Comparison of ENCODE assay signal across 9 cellular contexts in genomic region chr1:161198206-161198876, GRCh38. TPM values are rescaled to one million over a fixed set of nuclear protein-coding genes. Genes with fewer than 3 reads are reported as not detected.
DNase-seq lines count a peak whose midpoint lies in the region; ATAC-seq, FAIRE-seq and TF ChIP-seq lines count a peak whose summit lies in the region.
"Had no signal": no experiment of that assay in that cellular context is flagged by ENCODE, and none has a peak within 500 bp of the region (broad histone marks: within the 10 kb centered on the region; RNA-seq: fewer than 3 reads in every experiment).

No MANE protein-coding gene starts in this region.

- no peaks in the 10 kb centered on the region for H3K27me3 ChIP-seq in body of pancreas
- no peaks in the 10 kb centered on the region for H3K27me3 ChIP-seq in thoracic aorta (replicated peaks; ENCODE audit: insufficient read depth)
- H3K27me3 ChIP-seq: neutrophil had no signal

- 21 to 39% methylated on average over 6 to 20 of the region's 20 CpGs for WGBS in body of pancreas, 2 donors

- DNase-seq in NCI-H2107 treated with DMSO at 0.1 percent for 48 hours (lab: John Stamatoyannopoulos, UW; ENCODE audit: unreplicated experiment) = peak; percentile 48
- DNase-seq in NCI-H2107 (lab: John Stamatoyannopoulos, UW) = no peak
- DNase-seq in body of pancreas = no peak
- DNase-seq in islet precursor cell = peak; percentile 82
- no peak for DNase-seq in thoracic aorta (ENCODE audit: low spot score)
- no peak for DNase-seq in H54 (ENCODE audit: insufficient read length, low spot score)
- DNase-seq in SIG-M5 (lab: John Stamatoyannopoulos, UW) = no peak

- TF ChIP-seq CTCF in body of pancreas (IDR thresholded peaks at IDR 0.05) (no peak), thoracic aorta (IDR thresholded peaks at IDR 0.05) (no peak)

- intact Hi-C loops in body of pancreas (cut with DNase I) = no loop called here

- H3K4me1 ChIP-seq in body of pancreas (peaks cover 18% of the 10 kb centered on the region), thoracic aorta (ENCODE audit: control insufficient read depth in 1 of 2, low read depth in 2 of 2) (peaks cover 8 to 30% of the 10 kb centered on the region in 2 donors)

- H3K27ac ChIP-seq in body of pancreas (peak overlapping the region in 3 of 4 donors; percentile 16 to 91 (median 57)), thoracic aorta (no peak overlapping the region)
- H3K27ac ChIP-seq: neutrophil had no signal

- ATAC-seq in body of pancreas (no peak), thoracic aorta (ENCODE audit: insufficient number of reproducible peaks, low FRiP score, low read depth) (no peak), HG02852 (IDR thresholded peaks at IDR 0.05; ENCODE audit: unreplicated experiment) (no peak)

- TF ChIP-seq POLR2A in body of pancreas (IDR thresholded peaks at IDR 0.05) (no peak), H54 (IDR thresholded peaks at IDR 0.05; ENCODE audit: low read depth, low read length) (no peak)

- H3K4me3 ChIP-seq in body of pancreas (no peak overlapping the region), thoracic aorta (peak overlapping the region; percentile 40)

- FAIRE-seq in H54 (lab: Jason Lieb, UNC) = no peak

- H3K36me3 ChIP-seq in body of pancreas (replicated peaks in 1 of 2; ENCODE audit: insufficient read depth in 1 of 2, low read depth in 2 of 2) (no peaks in the 10 kb centered on the region), thoracic aorta (no peaks in the 10 kb centered on the region)
- H3K36me3 ChIP-seq: neutrophil had no signal

- H3K9me3 ChIP-seq in body of pancreas (no peaks in the 10 kb centered on the region), thoracic aorta (no peaks in the 10 kb centered on the region)
- H3K9me3 ChIP-seq: neutrophil had no signal

RNA-seq across cellular contexts. Expression of gene ADAMTS4, which starts 0.5 kb away (rescaled TPM):
- total RNA-seq in body of pancreas = 1 to 10 TPM; 6.7 to 7.9 TPM
- 100 to 1,000 TPM in 1 of 2 donors, 10 to 100 TPM in 1; 15.0 to 171 TPM for total RNA-seq in thoracic aorta

RNA-seq across cellular contexts. Expression of gene NDUFS2, which starts 3.8 kb away (rescaled TPM):
- 10 to 100 TPM; 46.4 to 67.2 TPM for total RNA-seq in body of pancreas
- total RNA-seq in thoracic aorta = 10 to 100 TPM; 61.5 to 63.5 TPM

RNA-seq across cellular contexts. Expression of gene FCER1G, which starts 16.8 kb away (rescaled TPM):
- total RNA-seq in body of pancreas (10 to 100 TPM; 27.0 to 42.0 TPM), thoracic aorta (100 to 1,000 TPM in 1 of 2 donors, 10 to 100 TPM in 1; 82.9 to 101 TPM)

RNA-seq across cellular contexts. Expression of gene B4GALT3, which starts 21.0 kb away (rescaled TPM):
- total RNA-seq in body of pancreas = 10 to 100 TPM; 20.2 to 29.3 TPM
- 100 to 1,000 TPM in 1 of 2 donors, 10 to 100 TPM in 1; 36.4 to 145 TPM for total RNA-seq in thoracic aorta

RNA-seq across cellular contexts. Expression of gene APOA2, which starts 25.1 kb away (rescaled TPM):
- total RNA-seq in body of pancreas (not detected), thoracic aorta (not detected)

Comparison
In these comparisons a context has a peak if more than half of its experiments do, and no peak if none do; other contexts are left out.
1. DNase-seq: peak in NCI-H2107 treated with DMSO at 0.1 percent for 48 hours (single experiment) and islet precursor cell (single experiment); none in NCI-H2107 (single experiment), body of pancreas (0 of 4), thoracic aorta (single experiment), H54 (single experiment) and SIG-M5 (single experiment).
2. H3K27ac ChIP-seq: peak in body of pancreas (3 of 4); none in thoracic aorta (0 of 2).